20 cellular contexts compared by ENCODE assay signal in genomic region chr13:107466326-107466725, GRCh38.
A peak's percentile ranks its signal among the peaks of the same experiment; 100 is the strongest.
DNase-seq lines count a peak whose midpoint lies in the region; ATAC-seq and FAIRE-seq lines count a peak whose summit lies in the region.
"Had no signal": no experiment of that assay in that cellular context is flagged by ENCODE, and none has a peak within 500 bp of the region (broad histone marks: within the 10 kb centered on the region; RNA-seq: fewer than 3 reads in every experiment).

No MANE protein-coding gene starts in this region.

- intact Hi-C loops in activated T-helper 1 cell treated with anti-CD3 and anti-CD28 coated beads, Interleukin-12 subunit alpha, Interleukin-12 subunit beta, Interleukin-2, Interleukin-4 antibody, amounts not matched to agents 30 ng/mL and 10 ng/mL and 1 ng/mL, durations not matched to agents 14 hours and 24 hours and 36 hours (cut with micrococcal nuclease) = no loop called here

- no peak overlapping the region for H3K4me3 Mint-ChIP-seq in activated T-helper 1 cell treated with anti-CD3 and anti-CD28 coated beads, Interleukin-12 subunit alpha, Interleukin-12 subunit beta, Interleukin-2, Interleukin-4 antibody, amounts not matched to agents 30 ng/mL and 10 ng/mL and 1 ng/mL, durations not matched to agents 14 hours and 24 hours and 36 hours
- H3K4me3 Mint-ChIP-seq: activated CD4-positive, alpha-beta memory T cell treated with anti-CD3 and anti-CD28 coated beads, Interleukin-2, amount 10 ng/mL, durations not matched to agents 7 days and 5 days; HFFc6; natural killer cell had no signal

- H3K4me1 Mint-ChIP-seq in activated T-helper 1 cell treated with anti-CD3 and anti-CD28 coated beads, Interleukin-12 subunit alpha, Interleukin-12 subunit beta, Interleukin-2, Interleukin-4 antibody, amounts not matched to agents 30 ng/mL and 10 ng/mL and 1 ng/mL, durations not matched to agents 14 hours and 24 hours and 36 hours (ENCODE audit: low read depth) = no peaks in the 10 kb centered on the region
- H3K4me1 Mint-ChIP-seq: activated CD4-positive, alpha-beta memory T cell treated with anti-CD3 and anti-CD28 coated beads, Interleukin-2, amount 10 ng/mL, durations not matched to agents 7 days and 5 days; natural killer cell had no signal

- no peak overlapping the region for H3K27ac Mint-ChIP-seq in activated T-helper 1 cell treated with anti-CD3 and anti-CD28 coated beads, Interleukin-12 subunit alpha, Interleukin-12 subunit beta, Interleukin-2, Interleukin-4 antibody, amounts not matched to agents 30 ng/mL and 10 ng/mL and 1 ng/mL, durations not matched to agents 14 hours and 24 hours and 36 hours
- H3K27ac Mint-ChIP-seq: activated CD4-positive, alpha-beta memory T cell treated with anti-CD3 and anti-CD28 coated beads, Interleukin-2, amount 10 ng/mL, durations not matched to agents 7 days and 5 days; HFFc6; natural killer cell had no signal

- DNase-seq in Daoy (ENCODE audit: low read depth) = peak; percentile 54
- peak; percentile 66 for DNase-seq in RCC 7860 (ENCODE audit: low spot score)
- DNase-seq in dedifferentiated amniotic fluid mesenchymal stem cell (ENCODE audit: extremely low spot score) = peak; percentile 16
- peak; percentile 88 for DNase-seq in kidney tubule cell (ENCODE audit: low spot score)
- no peak for DNase-seq in activated T-helper 1 cell treated with anti-CD3 and anti-CD28 coated beads, Interleukin-12 subunit alpha, Interleukin-12 subunit beta, Interleukin-2, Interleukin-4 antibody, amounts not matched to agents 30 ng/mL and 10 ng/mL and 1 ng/mL, durations not matched to agents 14 hours and 24 hours and 36 hours (ENCODE audit: low spot score)
- no peak for DNase-seq in HUDEP-2 (lab: John Stamatoyannopoulos, UW; ENCODE audit: unreplicated experiment in 76 of 76)
- DNase-seq: activated CD4-positive, alpha-beta memory T cell treated with anti-CD3 and anti-CD28 coated beads, Interleukin-2, amount 10 ng/mL, durations not matched to agents 7 days and 5 days; erythroblast; GDM1; heart right ventricle; HFFc6; Karpas-422; left ventricle myocardium inferior; natural killer cell; NCI-H146; psoas muscle; stimulated activated CD4-positive, alpha-beta T cell treated with anti-CD3 and anti-CD28 coated beads, Interleukin-12 subunit alpha, Interleukin-12 subunit beta, amount 100 ng/mL, for 4 hours; stimulated activated naive CD4-positive, alpha-beta T cell treated with Interleukin-2 at 50 U/mL for 16 hours had no signal

- H3K9me3 Mint-ChIP-seq in activated T-helper 1 cell treated with anti-CD3 and anti-CD28 coated beads, Interleukin-12 subunit alpha, Interleukin-12 subunit beta, Interleukin-2, Interleukin-4 antibody, amounts not matched to agents 30 ng/mL and 10 ng/mL and 1 ng/mL, durations not matched to agents 14 hours and 24 hours and 36 hours = peaks cover 4% of the 10 kb centered on the region

- no peaks in the 10 kb centered on the region for H3K27me3 Mint-ChIP-seq in activated T-helper 1 cell treated with anti-CD3 and anti-CD28 coated beads, Interleukin-12 subunit alpha, Interleukin-12 subunit beta, Interleukin-2, Interleukin-4 antibody, amounts not matched to agents 30 ng/mL and 10 ng/mL and 1 ng/mL, durations not matched to agents 14 hours and 24 hours and 36 hours (ENCODE audit: insufficient read depth)
- H3K27me3 Mint-ChIP-seq: activated CD4-positive, alpha-beta memory T cell treated with anti-CD3 and anti-CD28 coated beads, Interleukin-2, amount 10 ng/mL, durations not matched to agents 7 days and 5 days had no signal

- peak; percentile 73 for FAIRE-seq in RCC 7860 (lab: Jason Lieb, UNC)

- no peaks in the 10 kb centered on the region for H3K36me3 Mint-ChIP-seq in activated T-helper 1 cell treated with anti-CD3 and anti-CD28 coated beads, Interleukin-12 subunit alpha, Interleukin-12 subunit beta, Interleukin-2, Interleukin-4 antibody, amounts not matched to agents 30 ng/mL and 10 ng/mL and 1 ng/mL, durations not matched to agents 14 hours and 24 hours and 36 hours (ENCODE audit: low read depth)
- H3K36me3 Mint-ChIP-seq: natural killer cell had no signal

- ATAC-seq in GM21526 (IDR thresholded peaks at IDR 0.05; ENCODE audit: low FRiP score, unreplicated experiment) (no peak), HG03097 (IDR thresholded peaks at IDR 0.05; ENCODE audit: low FRiP score, unreplicated experiment) (no peak)
- ATAC-seq: heart right ventricle, natural killer cell, psoas muscle had no signal

Comparison
In these comparisons a context has a peak if more than half of its experiments do, and no peak if none do; other contexts are left out.
1. DNase-seq: peak in Daoy (single experiment), RCC 7860 (single experiment), dedifferentiated amniotic fluid mesenchymal stem cell (single experiment) and kidney tubule cell (single experiment); none in activated T-helper 1 cell treated with anti-CD3 and anti-CD28 coated beads, Interleukin-12 subunit alpha, Interleukin-12 subunit beta, Interleukin-2, Interleukin-4 antibody, amounts not matched to agents 30 ng/mL and 10 ng/mL and 1 ng/mL, durations not matched to agents 14 hours and 24 hours and 36 hours (single experiment) and HUDEP-2 (0 of 76).